Comparison of ENCODE assay signal across 18 cellular contexts in the genomic region with DNA sequence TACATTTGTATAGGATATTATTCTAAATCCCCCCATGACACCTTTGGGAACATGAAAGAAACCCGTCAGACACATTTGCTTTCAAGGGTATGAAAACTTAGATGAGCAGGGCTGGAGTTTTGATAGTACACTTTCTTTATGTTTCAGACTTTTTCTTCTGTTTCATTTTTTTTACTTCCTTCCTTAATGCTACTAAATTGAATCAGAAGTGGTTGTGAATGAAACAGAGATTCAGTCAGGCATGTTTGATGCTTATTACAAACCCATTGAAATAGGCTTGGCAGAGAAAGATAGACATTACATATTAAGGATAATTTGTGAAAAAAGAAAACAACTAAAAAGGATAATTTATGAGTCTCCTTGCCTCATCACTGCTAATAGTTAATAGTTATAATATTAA.
"Had no signal": no experiment of that assay in that cellular context is flagged by ENCODE, and none has a peak within 500 bp of the region (broad histone marks: within the 10 kb centered on the region; RNA-seq: fewer than 3 reads in every experiment).

No MANE protein-coding gene starts in this region.

- H3K27me3 Mint-ChIP-seq: memory B cell; naive B cell; stimulated activated naive CD8-positive, alpha-beta T cell treated with anti-CD3 and anti-CD28 coated beads, Interleukin-15, Interleukin-2, amounts not matched to agents 100 ng/mL and 50 ng/mL, for 24 hours had no signal

- H3K27me3 ChIP-seq: cardiac muscle cell, esophagus squamous epithelium, suprapubic skin, vagina had no signal

- H3K4me3 ChIP-seq: cardiac muscle cell, esophagus squamous epithelium, suprapubic skin, vagina had no signal

- H3K4me1 ChIP-seq: esophagus squamous epithelium, suprapubic skin, vagina had no signal

- FAIRE-seq: endothelial cell of umbilical vein had no signal

- H3K27ac Mint-ChIP-seq: stimulated activated naive CD8-positive, alpha-beta T cell treated with anti-CD3 and anti-CD28 coated beads, Interleukin-15, Interleukin-2, amounts not matched to agents 100 ng/mL and 50 ng/mL, for 24 hours; WTC11 had no signal

- H3K9me3 Mint-ChIP-seq: activated naive CD4-positive, alpha-beta T cell treated with anti-CD3 and anti-CD28 coated beads, Interleukin-2, amount 50 U/mL, for 72 hours; memory B cell; naive B cell; neural crest cell; stimulated activated naive CD8-positive, alpha-beta T cell treated with anti-CD3 and anti-CD28 coated beads, Interleukin-15, Interleukin-2, amounts not matched to agents 100 ng/mL and 50 ng/mL, for 24 hours; WTC11 had no signal

- H3K4me3 Mint-ChIP-seq: memory B cell; naive B cell; neural crest cell; stimulated activated naive CD8-positive, alpha-beta T cell treated with anti-CD3 and anti-CD28 coated beads, Interleukin-15, Interleukin-2, amounts not matched to agents 100 ng/mL and 50 ng/mL, for 24 hours; WTC11 had no signal

- H3K4me1 Mint-ChIP-seq: neural crest cell, WTC11 had no signal

- H3K27ac ChIP-seq: cardiac muscle cell, esophagus squamous epithelium, suprapubic skin, vagina had no signal

- H3K9me3 ChIP-seq: esophagus squamous epithelium, suprapubic skin, vagina had no signal

- DNase-seq: activated CD4-positive, alpha-beta T cell treated with anti-CD3 and anti-CD28 coated beads for 48 hours; activated effector memory CD4-positive, alpha-beta T cell treated with anti-CD3 and anti-CD28 coated beads, Interleukin-2, amount 50 U/mL, for 16 hours; amygdala; dermis blood vessel endothelial cell; effector memory CD4-positive, alpha-beta T cell; esophagus squamous epithelium; naive B cell; retina; trophoblast cell had no signal

- ATAC-seq: WTC11 had no signal
